11 cellular contexts compared by ENCODE assay signal in genomic region chr4:184850431-184851199, GRCh38. TPM values are rescaled to one million over a fixed set of nuclear protein-coding genes. Genes with fewer than 3 reads are reported as not detected.
DNase-seq lines count a peak whose midpoint lies in the region; ATAC-seq and TF ChIP-seq lines count a peak whose summit lies in the region.
"Had no signal": no experiment of that assay in that cellular context is flagged by ENCODE, and none has a peak within 500 bp of the region (broad histone marks: within the 10 kb centered on the region; RNA-seq: fewer than 3 reads in every experiment).

No MANE protein-coding gene starts in this region.

- H3K4me1 ChIP-seq in GM23338 (ENCODE audit: insufficient read depth): no peaks in the 10 kb centered on the region
- H3K4me1 ChIP-seq in testis: no peaks in the 10 kb centered on the region

- H3K4me3 ChIP-seq in GM23338 (no peak overlapping the region), testis (no peak overlapping the region), foreskin fibroblast (ENCODE audit: low read depth in 1 of 2, low read length in 2 of 2) (no peak overlapping the region)

- no peaks in the 10 kb centered on the region for H3K36me3 ChIP-seq in GM23338 (ENCODE audit: insufficient read depth)
- no peaks in the 10 kb centered on the region for H3K36me3 ChIP-seq in testis (ENCODE audit: low read depth, missing control alignments)

- H2AFZ ChIP-seq in GM23338: peak overlapping the region; percentile 53; the same call in 1 of the 2 replicates

- peaks cover 29% of the 10 kb centered on the region for H3K4me1 Mint-ChIP-seq in activated naive CD4-positive, alpha-beta T cell treated with anti-CD3 and anti-CD28 coated beads for 36 hours (ENCODE audit: low read depth)
- no peaks in the 10 kb centered on the region for H3K4me1 Mint-ChIP-seq in GM23338

- CTCF ChIA-PET in activated naive CD4-positive, alpha-beta T cell treated with anti-CD3 and anti-CD28 coated beads for 36 hours (lab: Charles Lee): no interaction called here

- ATAC-seq in GM23338: peak; percentile 32; the same call in 1 of the 3 replicates
- ATAC-seq in HG03521 (IDR thresholded peaks at IDR 0.05; ENCODE audit: unreplicated experiment): peak; percentile 43
- peak; percentile 29 for ATAC-seq in stimulated activated naive CD8-positive, alpha-beta T cell treated with anti-CD3 and anti-CD28 coated beads, Interleukin-15, Interleukin-2, amounts not matched to agents 100 U/mL and 50 U/mL, for 24 hours
- ATAC-seq: HCT116 had no signal

- intact Hi-C loops in activated naive CD4-positive, alpha-beta T cell treated with anti-CD3 and anti-CD28 coated beads for 36 hours (cut with micrococcal nuclease): loop anchor here (1.0 to 5.0 kb wide), 3 partner anchors 57 to 568 kb away; no protein-coding TSS in a partner anchor
- intact Hi-C loops in testis (cut with DNase I; ENCODE audit: low total_unique reads): no loop called here

- no peak overlapping the region for H3K27ac Mint-ChIP-seq in activated naive CD4-positive, alpha-beta T cell treated with anti-CD3 and anti-CD28 coated beads for 36 hours
- no peak overlapping the region for H3K27ac Mint-ChIP-seq in GM23338

- peak; percentile 30 for DNase-seq in activated naive CD4-positive, alpha-beta T cell treated with anti-CD3 and anti-CD28 coated beads for 36 hours
- no peak for DNase-seq in activated naive CD4-positive, alpha-beta T cell treated with anti-CD3 and anti-CD28 coated beads, Interleukin-2, amount 50 U/mL, for 16 hours
- DNase-seq in GM23338 (ENCODE audit: low spot score): no peak
- no peak for DNase-seq in stimulated activated naive CD8-positive, alpha-beta T cell treated with anti-CD3 and anti-CD28 coated beads, Interleukin-15, Interleukin-2, amounts not matched to agents 100 U/mL and 50 U/mL, for 24 hours
- no peak for DNase-seq in NCI-H510A (lab: John Stamatoyannopoulos, UW)
- DNase-seq in testis: no peak
- no peak for DNase-seq in foreskin fibroblast
- DNase-seq: activated CD4-positive, alpha-beta T cell treated with anti-CD3 and anti-CD28 coated beads for 1 hour; posterior cingulate gyrus had no signal

- no peak overlapping the region for H3K4me2 ChIP-seq in GM23338

- H3F3A ChIP-seq in GM23338 (replicated peaks; ENCODE audit: low read depth): no peaks in the 10 kb centered on the region

- H3K36me3 Mint-ChIP-seq in activated naive CD4-positive, alpha-beta T cell treated with anti-CD3 and anti-CD28 coated beads for 36 hours (ENCODE audit: low read depth): no peaks in the 10 kb centered on the region
- no peaks in the 10 kb centered on the region for H3K36me3 Mint-ChIP-seq in GM23338 (ENCODE audit: low read depth)

- no peaks in the 10 kb centered on the region for H4K20me1 ChIP-seq in GM23338 (replicated peaks; ENCODE audit: insufficient read depth)

- no peak overlapping the region for H3K4me3 Mint-ChIP-seq in activated naive CD4-positive, alpha-beta T cell treated with anti-CD3 and anti-CD28 coated beads for 36 hours
- no peak overlapping the region for H3K4me3 Mint-ChIP-seq in GM23338

- no peak for TF ChIP-seq POLR2A in testis (IDR thresholded peaks at IDR 0.05)

- no peaks in the 10 kb centered on the region for H3K27me3 Mint-ChIP-seq in activated naive CD4-positive, alpha-beta T cell treated with anti-CD3 and anti-CD28 coated beads for 36 hours (ENCODE audit: low read depth)
- peaks cover 3% of the 10 kb centered on the region for H3K27me3 Mint-ChIP-seq in GM23338 (ENCODE audit: insufficient read depth, low read depth, poor library complexity)

- no peaks in the 10 kb centered on the region for H3K9me3 ChIP-seq in testis

- no peak overlapping the region for H3K27ac ChIP-seq in GM23338 (ENCODE audit: low read depth)
- H3K27ac ChIP-seq in testis: no peak overlapping the region

- no peak for TF ChIP-seq CTCF in GM23338 (conservative IDR thresholded peaks at IDR 0.05; ENCODE audit: low read depth in 2 of 2)
- no peak for TF ChIP-seq CTCF in testis (IDR thresholded peaks at IDR 0.05)
- TF ChIP-seq CTCF in foreskin fibroblast (IDR thresholded peaks at IDR 0.05; ENCODE audit: low read depth, low read length): no peak

- H3K9me3 Mint-ChIP-seq in activated naive CD4-positive, alpha-beta T cell treated with anti-CD3 and anti-CD28 coated beads for 36 hours: no peaks in the 10 kb centered on the region
- no peaks in the 10 kb centered on the region for H3K9me3 Mint-ChIP-seq in GM23338

- no peaks in the 10 kb centered on the region for H3K27me3 ChIP-seq in GM23338 (ENCODE audit: insufficient read depth)
- H3K27me3 ChIP-seq in testis: no peaks in the 10 kb centered on the region

- H3K79me2 ChIP-seq in GM23338 (replicated peaks; ENCODE audit: insufficient read depth): no peaks in the 10 kb centered on the region

- 82% methylated on average over 10 of the region's 10 CpGs for WGBS in testis, 2 donors

- H3K9me2 ChIP-seq in GM23338 (ENCODE audit: insufficient read depth): peaks cover 3% of the 10 kb centered on the region; the same call in 1 of the 2 replicates

TF ChIP-seq in GM23338, 12 proteins besides CTCF, POLR2A, EP300 and RAD21:
- TF ChIP-seq, protein P1, sequence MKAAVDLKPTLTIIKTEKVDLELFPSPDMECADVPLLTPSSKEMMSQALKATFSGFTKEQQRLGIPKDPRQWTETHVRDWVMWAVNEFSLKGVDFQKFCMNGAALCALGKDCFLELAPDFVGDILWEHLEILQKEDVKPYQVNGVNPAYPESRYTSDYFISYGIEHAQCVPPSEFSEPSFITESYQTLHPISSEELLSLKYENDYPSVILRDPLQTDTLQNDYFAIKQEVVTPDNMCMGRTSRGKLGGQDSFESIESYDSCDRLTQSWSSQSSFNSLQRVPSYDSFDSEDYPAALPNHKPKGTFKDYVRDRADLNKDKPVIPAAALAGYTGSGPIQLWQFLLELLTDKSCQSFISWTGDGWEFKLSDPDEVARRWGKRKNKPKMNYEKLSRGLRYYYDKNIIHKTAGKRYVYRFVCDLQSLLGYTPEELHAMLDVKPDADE (IDR thresholded peaks at IDR 0.05): no peak
- TF ChIP-seq ZNF114 (CRISPR knock-in tag; IDR thresholded peaks at IDR 0.05) (no peak), ZNF331 (CRISPR knock-in tag; IDR thresholded peaks at IDR 0.05; ENCODE audit: low read depth) (no peak), CREB1 (CRISPR knock-in tag; IDR thresholded peaks at IDR 0.05; ENCODE audit: low read depth) (no peak)

RNA-seq across cellular contexts. Expression of gene ACSL1, which starts 24.8 kb away (rescaled TPM):
- total RNA-seq in activated naive CD4-positive, alpha-beta T cell treated with anti-CD3 and anti-CD28 coated beads for 36 hours: 10 to 100 TPM; 29.8 to 31.9 TPM
- 11.0 and 13.1 TPM in 2 replicates for total RNA-seq in GM23338 (2014; rRNA removed; shearing (Covaris generic))
- polyA plus RNA-seq in GM23338 (2016; fragmentation: Nextera tagmentation; extraction: Ambion mirVana) (4.7 and 6.2 TPM in 2 replicates), testis (ENCODE audit: insufficient read depth, low read depth, low replicate concordance) (81.8 TPM)
- total RNA-seq in testis: 10 to 100 TPM; 31.6 to 59.8 TPM
